1 cellular context compared by ENCODE assay signal in genomic region chr5:95759005-95759404, GRCh38.
TF ChIP-seq lines count a peak whose summit lies in the region.

No MANE protein-coding gene starts in this region.

TF ChIP-seq in HepG2, 621 proteins besides CTCF, POLR2A, EP300 and RAD21 (continues in another document):
- TF ChIP-seq EED (CRISPR knock-in tag; IDR thresholded peaks at IDR 0.05), result no peak
- peak; percentile 78; the same call in 1 of the 2 replicates for TF ChIP-seq THRA (CRISPR knock-in tag; IDR thresholded peaks at IDR 0.05; ENCODE audit: borderline replicate concordance)
- peak; percentile 45; the same call in 1 of the 2 replicates for TF ChIP-seq ZBTB21 (CRISPR knock-in tag; IDR thresholded peaks at IDR 0.05)
- TF ChIP-seq, protein P1, sequence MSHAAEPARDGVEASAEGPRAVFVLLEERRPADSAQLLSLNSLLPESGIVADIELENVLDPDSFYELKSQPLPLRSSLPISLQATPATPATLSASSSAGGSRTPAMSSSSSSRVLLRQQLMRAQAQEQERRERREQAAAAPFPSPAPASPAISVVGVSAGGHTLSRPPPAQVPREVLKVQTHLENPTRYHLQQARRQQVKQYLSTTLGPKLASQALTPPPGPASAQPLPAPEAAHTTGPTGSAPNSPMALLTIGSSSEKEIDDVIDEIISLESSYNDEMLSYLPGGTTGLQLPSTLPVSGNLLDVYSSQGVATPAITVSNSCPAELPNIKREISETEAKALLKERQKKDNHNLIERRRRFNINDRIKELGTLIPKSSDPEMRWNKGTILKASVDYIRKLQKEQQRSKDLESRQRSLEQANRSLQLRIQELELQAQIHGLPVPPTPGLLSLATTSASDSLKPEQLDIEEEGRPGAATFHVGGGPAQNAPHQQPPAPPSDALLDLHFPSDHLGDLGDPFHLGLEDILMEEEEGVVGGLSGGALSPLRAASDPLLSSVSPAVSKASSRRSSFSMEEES (CRISPR knock-in tag; IDR thresholded peaks at IDR 0.05), result no peak; the same call in 1 of the 2 replicates
- TF ChIP-seq NCOA2 (CRISPR knock-in tag; IDR thresholded peaks at IDR 0.05), result peak; percentile 25; the same call in 1 of the 2 replicates
- peak; percentile 48; the same call in 1 of the 2 replicates for TF ChIP-seq CREB1 (IDR thresholded peaks at IDR 0.05)
- 0 out of 2 replicates have a peak, but pooled peaks have one; percentile 9 for TF ChIP-seq CREB1 (CRISPR knock-in tag; IDR thresholded peaks at IDR 0.05)
- no peak for TF ChIP-seq ZNF350 (CRISPR knock-in tag; IDR thresholded peaks at IDR 0.05; ENCODE audit: borderline replicate concordance, low read depth)
- TF ChIP-seq MIXL1 (CRISPR knock-in tag; IDR thresholded peaks at IDR 0.05), result peak; percentile 20; the same call in 1 of the 2 replicates
- TF ChIP-seq HNF4A (CRISPR knock-in tag; IDR thresholded peaks at IDR 0.05), result peak; percentile 79
- 0 out of 2 replicates have a peak, but pooled peaks have one; percentile 46 for TF ChIP-seq GATAD2A (CRISPR knock-in tag; IDR thresholded peaks at IDR 0.05)
- TF ChIP-seq DNMT3B (CRISPR knock-in tag; conservative IDR thresholded peaks at IDR 0.05), result no peak
- peak; percentile 74 for TF ChIP-seq TBL1XR1 (IDR thresholded peaks at IDR 0.05; ENCODE audit: borderline replicate concordance, low read length, partially characterized antibody)
- peak; percentile 87 for TF ChIP-seq BCL6 (CRISPR knock-in tag; IDR thresholded peaks at IDR 0.05)
- TF ChIP-seq FIP1L1 (IDR thresholded peaks at IDR 0.05; ENCODE audit: borderline replicate concordance, insufficient read depth, low read depth, low read length), result no peak
- TF ChIP-seq HNF4G (IDR thresholded peaks at IDR 0.05; ENCODE audit: borderline replicate concordance, low read depth, low read length), result 0 out of 2 replicates have a peak, but pooled peaks have one; percentile 18
- TF ChIP-seq HNF4G (CRISPR knock-in tag; IDR thresholded peaks at IDR 0.05; ENCODE audit: borderline replicate concordance, low read depth), result no peak
- TF ChIP-seq NCOR1 (IDR thresholded peaks at IDR 0.05; ENCODE audit: borderline replicate concordance, low read length), result peak; percentile 30; the same call in 1 of the 2 replicates
- 0 out of 2 replicates have a peak, but pooled peaks have one; percentile 26 for TF ChIP-seq ZFP90 (CRISPR knock-in tag; IDR thresholded peaks at IDR 0.05; ENCODE audit: borderline replicate concordance)
- TF ChIP-seq ZNF616 (CRISPR knock-in tag; IDR thresholded peaks at IDR 0.05; ENCODE audit: low read depth), result no peak
- 0 out of 2 replicates have a peak, but pooled peaks have one; percentile 15 for TF ChIP-seq DMAP1 (CRISPR knock-in tag; IDR thresholded peaks at IDR 0.05)
- peak; percentile 67 for TF ChIP-seq ARID5B (CRISPR knock-in tag; IDR thresholded peaks at IDR 0.05)
- peak; percentile 38 for TF ChIP-seq XRCC5 (optimal IDR thresholded peaks at IDR 0.05; ENCODE audit: low read length)
- TF ChIP-seq, protein P2, sequence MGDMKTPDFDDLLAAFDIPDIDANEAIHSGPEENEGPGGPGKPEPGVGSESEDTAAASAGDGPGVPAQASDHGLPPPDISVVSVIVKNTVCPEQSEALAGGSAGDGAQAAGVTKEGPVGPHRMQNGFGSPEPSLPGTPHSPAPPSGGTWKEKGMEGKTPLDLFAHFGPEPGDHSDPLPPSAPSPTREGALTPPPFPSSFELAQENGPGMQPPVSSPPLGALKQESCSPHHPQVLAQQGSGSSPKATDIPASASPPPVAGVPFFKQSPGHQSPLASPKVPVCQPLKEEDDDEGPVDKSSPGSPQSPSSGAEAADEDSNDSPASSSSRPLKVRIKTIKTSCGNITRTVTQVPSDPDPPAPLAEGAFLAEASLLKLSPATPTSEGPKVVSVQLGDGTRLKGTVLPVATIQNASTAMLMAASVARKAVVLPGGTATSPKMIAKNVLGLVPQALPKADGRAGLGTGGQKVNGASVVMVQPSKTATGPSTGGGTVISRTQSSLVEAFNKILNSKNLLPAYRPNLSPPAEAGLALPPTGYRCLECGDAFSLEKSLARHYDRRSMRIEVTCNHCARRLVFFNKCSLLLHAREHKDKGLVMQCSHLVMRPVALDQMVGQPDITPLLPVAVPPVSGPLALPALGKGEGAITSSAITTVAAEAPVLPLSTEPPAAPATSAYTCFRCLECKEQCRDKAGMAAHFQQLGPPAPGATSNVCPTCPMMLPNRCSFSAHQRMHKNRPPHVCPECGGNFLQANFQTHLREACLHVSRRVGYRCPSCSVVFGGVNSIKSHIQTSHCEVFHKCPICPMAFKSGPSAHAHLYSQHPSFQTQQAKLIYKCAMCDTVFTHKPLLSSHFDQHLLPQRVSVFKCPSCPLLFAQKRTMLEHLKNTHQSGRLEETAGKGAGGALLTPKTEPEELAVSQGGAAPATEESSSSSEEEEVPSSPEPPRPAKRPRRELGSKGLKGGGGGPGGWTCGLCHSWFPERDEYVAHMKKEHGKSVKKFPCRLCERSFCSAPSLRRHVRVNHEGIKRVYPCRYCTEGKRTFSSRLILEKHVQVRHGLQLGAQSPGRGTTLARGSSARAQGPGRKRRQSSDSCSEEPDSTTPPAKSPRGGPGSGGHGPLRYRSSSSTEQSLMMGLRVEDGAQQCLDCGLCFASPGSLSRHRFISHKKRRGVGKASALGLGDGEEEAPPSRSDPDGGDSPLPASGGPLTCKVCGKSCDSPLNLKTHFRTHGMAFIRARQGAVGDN (CRISPR knock-in tag; IDR thresholded peaks at IDR 0.05), result peak; percentile 58
- TF ChIP-seq, protein P3, sequence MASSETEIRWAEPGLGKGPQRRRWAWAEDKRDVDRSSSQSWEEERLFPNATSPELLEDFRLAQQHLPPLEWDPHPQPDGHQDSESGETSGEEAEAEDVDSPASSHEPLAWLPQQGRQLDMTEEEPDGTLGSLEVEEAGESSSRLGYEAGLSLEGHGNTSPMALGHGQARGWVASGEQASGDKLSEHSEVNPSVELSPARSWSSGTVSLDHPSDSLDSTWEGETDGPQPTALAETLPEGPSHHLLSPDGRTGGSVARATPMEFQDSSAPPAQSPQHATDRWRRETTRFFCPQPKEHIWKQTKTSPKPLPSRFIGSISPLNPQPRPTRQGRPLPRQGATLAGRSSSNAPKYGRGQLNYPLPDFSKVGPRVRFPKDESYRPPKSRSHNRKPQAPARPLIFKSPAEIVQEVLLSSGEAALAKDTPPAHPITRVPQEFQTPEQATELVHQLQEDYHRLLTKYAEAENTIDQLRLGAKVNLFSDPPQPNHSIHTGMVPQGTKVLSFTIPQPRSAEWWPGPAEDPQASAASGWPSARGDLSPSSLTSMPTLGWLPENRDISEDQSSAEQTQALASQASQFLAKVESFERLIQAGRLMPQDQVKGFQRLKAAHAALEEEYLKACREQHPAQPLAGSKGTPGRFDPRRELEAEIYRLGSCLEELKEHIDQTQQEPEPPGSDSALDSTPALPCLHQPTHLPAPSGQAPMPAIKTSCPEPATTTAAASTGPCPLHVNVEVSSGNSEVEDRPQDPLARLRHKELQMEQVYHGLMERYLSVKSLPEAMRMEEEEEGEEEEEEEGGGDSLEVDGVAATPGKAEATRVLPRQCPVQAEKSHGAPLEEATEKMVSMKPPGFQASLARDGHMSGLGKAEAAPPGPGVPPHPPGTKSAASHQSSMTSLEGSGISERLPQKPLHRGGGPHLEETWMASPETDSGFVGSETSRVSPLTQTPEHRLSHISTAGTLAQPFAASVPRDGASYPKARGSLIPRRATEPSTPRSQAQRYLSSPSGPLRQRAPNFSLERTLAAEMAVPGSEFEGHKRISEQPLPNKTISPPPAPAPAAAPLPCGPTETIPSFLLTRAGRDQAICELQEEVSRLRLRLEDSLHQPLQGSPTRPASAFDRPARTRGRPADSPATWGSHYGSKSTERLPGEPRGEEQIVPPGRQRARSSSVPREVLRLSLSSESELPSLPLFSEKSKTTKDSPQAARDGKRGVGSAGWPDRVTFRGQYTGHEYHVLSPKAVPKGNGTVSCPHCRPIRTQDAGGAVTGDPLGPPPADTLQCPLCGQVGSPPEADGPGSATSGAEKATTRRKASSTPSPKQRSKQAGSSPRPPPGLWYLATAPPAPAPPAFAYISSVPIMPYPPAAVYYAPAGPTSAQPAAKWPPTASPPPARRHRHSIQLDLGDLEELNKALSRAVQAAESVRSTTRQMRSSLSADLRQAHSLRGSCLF (CRISPR knock-in tag; IDR thresholded peaks at IDR 0.05; ENCODE audit: borderline replicate concordance), result 0 out of 2 replicates have a peak, but pooled peaks have one; percentile 20
- TF ChIP-seq ZNF503 (CRISPR knock-in tag; IDR thresholded peaks at IDR 0.05), result 0 out of 2 replicates have a peak, but pooled peaks have one; percentile 17
- no peak for TF ChIP-seq YEATS4 (CRISPR knock-in tag; IDR thresholded peaks at IDR 0.05; ENCODE audit: borderline replicate concordance)
- TF ChIP-seq RFXAP (CRISPR knock-in tag; IDR thresholded peaks at IDR 0.05; ENCODE audit: borderline replicate concordance), result 0 out of 2 replicates have a peak, but pooled peaks have one; percentile 22
- peak; percentile 65; the same call in 1 of the 2 replicates for TF ChIP-seq SALL1 (CRISPR knock-in tag; IDR thresholded peaks at IDR 0.05)
- TF ChIP-seq RXRB (CRISPR knock-in tag; IDR thresholded peaks at IDR 0.05; ENCODE audit: borderline replicate concordance), result peak; percentile 86
- peak; percentile 46 for TF ChIP-seq YY1 (IDR thresholded peaks at IDR 0.05; ENCODE audit: insufficient read depth, insufficient replicate concordance, low read depth, low read length)
- no peak for TF ChIP-seq NFKB2 (CRISPR knock-in tag; IDR thresholded peaks at IDR 0.05; ENCODE audit: borderline replicate concordance)
- peak; percentile 47; the same call in 1 of the 2 replicates for TF ChIP-seq SOX5 (CRISPR knock-in tag; IDR thresholded peaks at IDR 0.05; ENCODE audit: borderline replicate concordance)
- 0 out of 2 replicates have a peak, but pooled peaks have one; percentile 21 for TF ChIP-seq FOSL2 (CRISPR knock-in tag; IDR thresholded peaks at IDR 0.05)
- no peak for TF ChIP-seq TBP (CRISPR knock-in tag; IDR thresholded peaks at IDR 0.05)
- 0 out of 2 replicates have a peak, but pooled peaks have one; percentile 50 for TF ChIP-seq POLR2G (IDR thresholded peaks at IDR 0.05; ENCODE audit: low read depth, low read length)
- TF ChIP-seq FOXK2 (IDR thresholded peaks at IDR 0.05), result no peak
- TF ChIP-seq HDAC1 (CRISPR knock-in tag; IDR thresholded peaks at IDR 0.05), result peak; percentile 22; the same call in 1 of the 2 replicates
- peak; percentile 63 for TF ChIP-seq MED1 (CRISPR knock-in tag; IDR thresholded peaks at IDR 0.05)
- no peak for TF ChIP-seq ZSCAN30 (CRISPR knock-in tag; IDR thresholded peaks at IDR 0.05)
- TF ChIP-seq CCDC6 (CRISPR knock-in tag; IDR thresholded peaks at IDR 0.05), result no peak
- peak; percentile 43; the same call in 1 of the 2 replicates for TF ChIP-seq PITX1 (CRISPR knock-in tag; IDR thresholded peaks at IDR 0.05)
- peak; percentile 45; the same call in 1 of the 2 replicates for TF ChIP-seq MTA1 (CRISPR knock-in tag; IDR thresholded peaks at IDR 0.05; ENCODE audit: borderline replicate concordance)
